ENCODE assay signal across 19 cellular contexts in the genomic region with DNA sequence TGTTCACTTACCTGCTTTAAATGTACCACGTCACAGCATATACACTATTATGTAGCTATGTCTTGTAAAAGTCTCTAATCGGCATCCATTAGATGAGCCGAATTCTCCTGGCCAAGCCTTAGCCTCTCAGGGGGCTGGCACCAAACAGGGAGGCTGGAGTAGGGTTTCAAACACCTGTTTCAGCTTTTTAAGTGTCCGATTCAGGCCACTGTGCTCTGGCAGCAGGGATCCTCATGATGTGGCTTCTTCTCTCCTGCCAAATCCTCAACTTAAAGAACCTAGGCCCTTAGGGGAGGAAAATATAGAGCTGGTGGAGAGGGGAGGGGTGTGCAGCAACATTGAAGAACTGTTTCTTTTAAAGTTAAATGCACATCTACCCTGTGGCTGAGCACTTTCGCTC.
DNase-seq lines count a peak whose midpoint lies in the region; ATAC-seq, FAIRE-seq and TF ChIP-seq lines count a peak whose summit lies in the region.
"Had no signal": no experiment of that assay in that cellular context is flagged by ENCODE, and none has a peak within 500 bp of the region (broad histone marks: within the 10 kb centered on the region; RNA-seq: fewer than 3 reads in every experiment).

No MANE protein-coding gene starts in this region.

- POLR2A ChIA-PET in HEK293 (lab: Yijun Ruan, JAX): no interaction called here
- POLR2A ChIA-PET in H1 (lab: Charles Lee; ENCODE audit: partially characterized antibody): no interaction called here

- no peak overlapping the region for H4K91ac ChIP-seq in H1 (replicated peaks; ENCODE audit: insufficient read length, low read length)

- H4K20me1 ChIP-seq in H1 (replicated peaks in 1 of 2; ENCODE audit: control insufficient read depth in 1 of 2, insufficient read depth in 2 of 2, low read length in 2 of 2): peaks cover 2 to 8% of the 10 kb centered on the region in 2 experiments

- no peaks in the 10 kb centered on the region for H3K9me3 ChIP-seq in HEK293 (ENCODE audit: control insufficient read depth, insufficient read depth, low read depth, low read length)
- H3K9me3 ChIP-seq in H1 (ENCODE audit: insufficient read depth in 2 of 2, low read depth in 1 of 2, low read length in 1 of 2): no peaks in the 10 kb centered on the region
- no peaks in the 10 kb centered on the region for H3K9me3 ChIP-seq in psoas muscle
- H3K9me3 ChIP-seq in stomach: no peaks in the 10 kb centered on the region
- H3K9me3 ChIP-seq in mucosa of descending colon: no peaks in the 10 kb centered on the region

- no peak overlapping the region for H2BK15ac ChIP-seq in H1 (ENCODE audit: low read length)

- CTCF ChIA-PET in HEK293 (lab: Yijun Ruan, JAX) (interaction anchor here (0.6 to 2.5 kb wide), 5 partner anchors 14 to 153 kb away, joined by 3 to 11 read pairs (median 4); no protein-coding TSS in a partner anchor), H1 (lab: Charles Lee; ENCODE audit: partially characterized antibody) (interaction anchor here (0.7 to 3.8 kb wide), 8 partner anchors 9 to 96 kb away, joined by 3 to 33 read pairs (median 4); no protein-coding TSS in a partner anchor)

- H3K79me2 ChIP-seq in H1 (ENCODE audit: control insufficient read depth in 1 of 2, insufficient read depth in 2 of 2, low read length in 2 of 2): no peaks in the 10 kb centered on the region

- H3K27ac ChIP-seq in HEK293 (ENCODE audit: extremely low read depth, low read depth, low read length): no peak overlapping the region
- H3K27ac ChIP-seq in H1 (ENCODE audit: low read depth, low read length): no peak overlapping the region
- peak overlapping the region; percentile 80 for H3K27ac ChIP-seq in psoas muscle
- H3K27ac ChIP-seq in stomach: no peak overlapping the region
- H3K27ac ChIP-seq: C4-2B, KMS-11 had no signal

- H3K4me2 ChIP-seq in H1 (ENCODE audit: insufficient read depth in 1 of 2, low read depth in 2 of 2, low read length in 2 of 2): no peak overlapping the region
- H3K4me2 ChIP-seq: KMS-11 had no signal

- TF ChIP-seq CTCF in HEK293 (tag by site-specific recombination; IDR thresholded peaks at IDR 0.05) (no peak), H1 (IDR thresholded peaks at IDR 0.05; ENCODE audit: control extremely low read depth in 1 of 3, insufficient read depth in 1 of 3, low read depth in 1 of 3, low read length in 3 of 3) (no peak), psoas muscle (IDR thresholded peaks at IDR 0.05) (no peak), stomach (IDR thresholded peaks at IDR 0.05) (no peak), mucosa of descending colon (IDR thresholded peaks at IDR 0.05) (no peak)

- H3K4ac ChIP-seq in H1 (replicated peaks; ENCODE audit: insufficient read length, low read depth, low read length): no peak overlapping the region

- H3K27me3 ChIP-seq in H1 (replicated peaks in 1 of 4; ENCODE audit: control insufficient read depth in 3 of 4, extremely low read depth in 1 of 4, insufficient read depth in 3 of 4, low read length in 3 of 4): no peaks in the 10 kb centered on the region
- H3K27me3 ChIP-seq in psoas muscle (ENCODE audit: insufficient read depth in 3 of 3, low read length in 2 of 3): no peaks in the 10 kb centered on the region
- H3K27me3 ChIP-seq in stomach: no peaks in the 10 kb centered on the region

- no peak overlapping the region for H2AK5ac ChIP-seq in H1 (ENCODE audit: low read depth, low read length)

- no peak overlapping the region for H4K5ac ChIP-seq in H1 (ENCODE audit: insufficient read length, low read depth, low read length)

- H3K4me1 ChIP-seq in HEK293 (ENCODE audit: control insufficient read depth, insufficient read depth, low read length): peaks cover 8% of the 10 kb centered on the region; the same call in 1 of the 2 replicates
- peaks cover 0 to 2% (median 0%) of the 10 kb centered on the region in 4 experiments; a peak in 2 of 7 replicates for H3K4me1 ChIP-seq in H1 (replicated peaks in 1 of 4; ENCODE audit: control insufficient read depth in 3 of 4, insufficient read depth in 4 of 4, low read length in 3 of 4)
- peaks cover 66% of the 10 kb centered on the region for H3K4me1 ChIP-seq in psoas muscle
- H3K4me1 ChIP-seq in stomach: peaks cover 0 to 40% (median 12%) of the 10 kb centered on the region in 4 donors
- no peaks in the 10 kb centered on the region for H3K4me1 ChIP-seq in mucosa of descending colon (ENCODE audit: low read depth)

- H2BK12ac ChIP-seq in H1 (ENCODE audit: low read depth, low read length): no peak overlapping the region

- no peak overlapping the region for H3K18ac ChIP-seq in H1 (ENCODE audit: extremely low read depth, low read length)

- no peak overlapping the region for H3K14ac ChIP-seq in H1 (ENCODE audit: insufficient read length)

- peak; percentile 37 for DNase-seq in NCI-H2107 treated with DMSO at 0.1 percent for 48 hours (lab: John Stamatoyannopoulos, UW; ENCODE audit: unreplicated experiment)
- DNase-seq in NCI-H2107 (lab: John Stamatoyannopoulos, UW): no peak
- DNase-seq in H1 (ENCODE audit: low read depth in 1 of 2, low spot score in 2 of 2): no peak
- DNase-seq in psoas muscle: peak; percentile 25 to 76
- no peak for DNase-seq in 8988T
- DNase-seq in stomach: no peak
- DNase-seq in mucosa of descending colon: no peak
- DNase-seq: COR-L47, DND-41, GF-D8, MM.1S, NCI-H2081, NCI-H345, NCI-H748 treated with DMSO at 0.1 percent for 48 hours, SHP77 had no signal

- H2BK20ac ChIP-seq in H1 (ENCODE audit: low read length): no peak overlapping the region

- no peak overlapping the region for H3K56ac ChIP-seq in H1 (replicated peaks; ENCODE audit: insufficient read length, low read depth, low read length)

- H3K23ac ChIP-seq in H1 (ENCODE audit: insufficient read length): no peak overlapping the region

- TF ChIP-seq EP300 in H1 (IDR thresholded peaks at IDR 0.05; ENCODE audit: borderline replicate concordance in 1 of 2, low read depth in 2 of 2, low read length in 2 of 2): no peak
- no peak for TF ChIP-seq EP300 in stomach (IDR thresholded peaks at IDR 0.05)

- no peak overlapping the region for H3K9ac ChIP-seq in H1 (replicated peaks in 1 of 4; ENCODE audit: extremely low read depth in 1 of 4, low read depth in 3 of 4, low read length in 3 of 4)
- H3K9ac ChIP-seq: KMS-11 had no signal

- no peaks in the 10 kb centered on the region; a peak in 1 of 3 replicates for H3K36me3 ChIP-seq in HEK293 (ENCODE audit: control insufficient read depth in 2 of 2, insufficient read depth in 1 of 2, low read length in 2 of 2)
- no peaks in the 10 kb centered on the region for H3K36me3 ChIP-seq in H1 (ENCODE audit: control insufficient read depth in 2 of 4, insufficient read depth in 4 of 4, low read length in 3 of 4)
- H3K36me3 ChIP-seq in psoas muscle (ENCODE audit: insufficient read depth in 1 of 2, low read depth in 1 of 2): no peaks in the 10 kb centered on the region
- peaks cover 0 to 4% (median 0%) of the 10 kb centered on the region in 4 donors for H3K36me3 ChIP-seq in stomach
- H3K36me3 ChIP-seq in mucosa of descending colon (ENCODE audit: low read depth): no peaks in the 10 kb centered on the region

- no peak for TF ChIP-seq RAD21 in H1 (IDR thresholded peaks at IDR 0.05 in 1 of 2, conservative IDR thresholded peaks at IDR 0.05 in 1 of 2; ENCODE audit: low read depth in 2 of 2, low read length in 2 of 2)

- no peak overlapping the region for H2AFZ ChIP-seq in H1 (ENCODE audit: low read length)

- no peak overlapping the region for H4K8ac ChIP-seq in H1 (ENCODE audit: extremely low read depth, insufficient read depth, low read length)

- intact Hi-C loops in psoas muscle (cut with DNase I): loop anchor here in 1 of 2 donors (5.0 kb wide), 1 partner anchor 40 kb away; no protein-coding TSS in a partner anchor
- intact Hi-C loops in stomach (cut with DNase I; ENCODE audit: low total_unique reads): no loop called here
- intact Hi-C loops in mucosa of descending colon (cut with DNase I, micrococcal nuclease): no loop called here

- H3K4me3 ChIP-seq in HEK293 (ENCODE audit: low read depth, low read length) (no peak overlapping the region), H1 (ENCODE audit: extremely low read depth in 1 of 4, insufficient read depth in 2 of 4, low read depth in 3 of 4, low read length in 4 of 4) (no peak overlapping the region), psoas muscle (peak overlapping the region; percentile 37), stomach (no peak overlapping the region), mucosa of descending colon (no peak overlapping the region)

- H3K79me1 ChIP-seq in H1 (ENCODE audit: low read depth, low read length): no peaks in the 10 kb centered on the region

- H3K23me2 ChIP-seq in H1 (ENCODE audit: low read depth, low read length): no peaks in the 10 kb centered on the region

- no peak overlapping the region for H2BK5ac ChIP-seq in H1 (ENCODE audit: low read depth, low read length)

- no peak overlapping the region for H2BK120ac ChIP-seq in H1 (replicated peaks; ENCODE audit: low read depth, low read length)

- TF ChIP-seq POLR2A in H1 (IDR thresholded peaks at IDR 0.05; ENCODE audit: control extremely low read depth in 1 of 2, low read depth in 2 of 2, low read length in 2 of 2) (no peak), stomach (IDR thresholded peaks at IDR 0.05) (no peak)

- WGBS in H1 (ENCODE audit: extremely low coverage in 1 of 2, insufficient coverage in 1 of 2, insufficient read length in 1 of 2, insufficient replicate concordance in 2 of 2, low coverage in 1 of 2, low lambda C conversion rate in 2 of 2, missing lambda C conversion rate in 1 of 2), 2 experiments: 82% methylated on average over 5 of the region's 5 CpGs; no CpG with 5 or more reads in 1 of the 2 experiments
- WGBS in psoas muscle, 3 donors: 20 to 27% (median 26%) methylated on average over 5 of the region's 5 CpGs
- WGBS in stomach, 5 donors: 75 to 85% (median 83%) methylated on average over 5 of the region's 5 CpGs

- FAIRE-seq in H1 (lab: Jason Lieb, UNC): no peak

- ATAC-seq in psoas muscle (peak; percentile 90 to 93 (median 91)), mucosa of descending colon (no peak)
- ATAC-seq: Panc1 had no signal

TF ChIP-seq in HEK293, 187 proteins besides CTCF, POLR2A, EP300 and RAD21 (continues in another document):
- TF ChIP-seq SCRT1 (tag by site-specific recombination; IDR thresholded peaks at IDR 0.05; ENCODE audit: borderline replicate concordance) (peak; percentile 83; the same call in 1 of the 2 replicates), SCRT2 (tag by site-specific recombination; IDR thresholded peaks at IDR 0.05) (peak; percentile 60), OSR2 (tag by site-specific recombination; IDR thresholded peaks at IDR 0.05) (0 out of 2 replicates have a peak, but pooled peaks have one; percentile 10), RBAK (tag by site-specific recombination; IDR thresholded peaks at IDR 0.05) (no peak), ZBTB8A (tag by site-specific recombination; IDR thresholded peaks at IDR 0.05) (peak; percentile 31; the same call in 1 of the 2 replicates)

TF ChIP-seq in H1, 55 proteins besides CTCF, POLR2A, EP300 and RAD21:
- TF ChIP-seq TCF12 (IDR thresholded peaks at IDR 0.05; ENCODE audit: low read depth, low read length): 0 out of 2 replicates have a peak, but pooled peaks have one; percentile 35
- no peak for TF ChIP-seq EGR1 (IDR thresholded peaks at IDR 0.05; ENCODE audit: borderline replicate concordance, low read depth, low read length)
TF ChIP-seq in H1: peak in this region for 1.

Comparison
In these comparisons a context has a peak if more than half of its experiments do, and no peak if none do; other contexts are left out.
1. DNase-seq: peak in NCI-H2107 treated with DMSO at 0.1 percent for 48 hours (single experiment) and psoas muscle (2 of 2); none in NCI-H2107 (single experiment), H1 (0 of 2), 8988T (single experiment), stomach (single experiment) and mucosa of descending colon (0 of 3).